18 cellular contexts compared by ENCODE assay signal in genomic region chr3:55341502-55342031, GRCh38.
DNase-seq lines count a peak whose midpoint lies in the region; ATAC-seq, FAIRE-seq and TF ChIP-seq lines count a peak whose summit lies in the region.
"Had no signal": no experiment of that assay in that cellular context is flagged by ENCODE, and none has a peak within 500 bp of the region (broad histone marks: within the 10 kb centered on the region; RNA-seq: fewer than 3 reads in every experiment).

No MANE protein-coding gene starts in this region.

- H3K4me3 ChIP-seq in BJ (ENCODE audit: low read depth, low read length), result no peak overlapping the region

- peak; percentile 95 for FAIRE-seq in endometrium (lab: Jason Lieb, UNC)
- FAIRE-seq: H54, HepG2 had no signal

- H3K4me1 Mint-ChIP-seq in glutamatergic neuron (ENCODE audit: low read depth, unreplicated experiment) (no peaks in the 10 kb centered on the region), WTC11 (peaks cover 8% of the 10 kb centered on the region)

- H3K27me3 Mint-ChIP-seq in glutamatergic neuron (ENCODE audit: unreplicated experiment) (peaks cover 2% of the 10 kb centered on the region), WTC11 (ENCODE audit: low read depth) (peaks cover 6% of the 10 kb centered on the region)

- TF ChIP-seq CTCF in BJ (IDR thresholded peaks at IDR 0.05; ENCODE audit: insufficient read depth, low read depth, low read length) (no peak), glutamatergic neuron (IDR thresholded peaks at IDR 0.05; ENCODE audit: partially characterized antibody, unreplicated experiment) (no peak), WTC11 (IDR thresholded peaks at IDR 0.05) (no peak)

- no peak overlapping the region for H3K27ac ChIP-seq in substantia nigra (ENCODE audit: low read depth, low read length, poor library complexity, severe bottlenecking)

- H3K27ac Mint-ChIP-seq in glutamatergic neuron (ENCODE audit: unreplicated experiment), result no peak overlapping the region
- no peak overlapping the region for H3K27ac Mint-ChIP-seq in WTC11
- H3K27ac Mint-ChIP-seq: CD8-positive, alpha-beta T cell had no signal

- no peak for ATAC-seq in WTC11
- ATAC-seq: CD8-positive, alpha-beta T cell; HepG2; PC-3 had no signal

- CTCF ChIA-PET in BJ (lab: Yijun Ruan, JAX), result interaction anchor here (0.8 to 1.2 kb wide), 2 partner anchors 15 to 380 kb away, joined by 3 to 4 read pairs; no protein-coding TSS in a partner anchor
- CTCF ChIA-PET in WTC11 (lab: Charles Lee), result no interaction called here

- no peaks in the 10 kb centered on the region for H3K36me3 ChIP-seq in BJ (ENCODE audit: control insufficient read depth, insufficient read depth, low read length)
- H3K36me3 ChIP-seq: BE2C had no signal

- POLR2A ChIA-PET in BJ (lab: Charles Lee), result interaction anchor here (0.6 to 1.0 kb wide), 4 partner anchors 11 to 126 kb away, joined by 3 to 16 read pairs (median 6); no protein-coding TSS in a partner anchor
- POLR2A ChIA-PET in WTC11 (lab: Charles Lee), result no interaction called here

- peak; percentile 60 for DNase-seq in BJ (ENCODE audit: low read depth)
- DNase-seq in SK-N-DZ (ENCODE audit: low spot score), result peak; percentile 90
- DNase-seq in myocyte (ENCODE audit: low read depth), result peak; percentile 12
- no peak for DNase-seq in glutamatergic neuron
- no peak for DNase-seq in substantia nigra (lab: John Stamatoyannopoulos, UW)
- DNase-seq in WTC11 (ENCODE audit: low spot score), result no peak
- no peak for DNase-seq in HuH-7 (ENCODE audit: low spot score)
- DNase-seq: BE2C; CD8-positive, alpha-beta T cell; DND-41; Karpas-422; MM.1S; NCI-H1105 treated with DMSO at 0.1 percent for 48 hours; NCI-H187; PC-3 had no signal

- no peaks in the 10 kb centered on the region for H3K36me3 Mint-ChIP-seq in glutamatergic neuron (ENCODE audit: unreplicated experiment)
- H3K36me3 Mint-ChIP-seq in WTC11, result no peaks in the 10 kb centered on the region
- H3K36me3 Mint-ChIP-seq: CD8-positive, alpha-beta T cell had no signal

- H3K9me3 Mint-ChIP-seq in glutamatergic neuron (ENCODE audit: unreplicated experiment) (no peaks in the 10 kb centered on the region), WTC11 (peaks cover 5% of the 10 kb centered on the region; the same call in 1 of the 2 replicates)
- H3K9me3 Mint-ChIP-seq: CD8-positive, alpha-beta T cell had no signal

- H3K4me3 Mint-ChIP-seq in glutamatergic neuron (ENCODE audit: unreplicated experiment) (no peak overlapping the region), WTC11 (no peak overlapping the region)
- H3K4me3 Mint-ChIP-seq: CD8-positive, alpha-beta T cell had no signal

- no peaks in the 10 kb centered on the region for H3K27me3 ChIP-seq in BJ (ENCODE audit: control insufficient read depth, insufficient read depth, low read length)
- H3K27me3 ChIP-seq: BE2C had no signal

TF ChIP-seq in WTC11, 78 proteins besides CTCF, POLR2A, EP300 and RAD21:
- TF ChIP-seq IRF2 (CRISPR knock-in tag; IDR thresholded peaks at IDR 0.05; ENCODE audit: borderline replicate concordance, low read depth), result no peak
- no peak for TF ChIP-seq TEAD4 (CRISPR knock-in tag; IDR thresholded peaks at IDR 0.05)
- TF ChIP-seq USF1 (CRISPR knock-in tag; IDR thresholded peaks at IDR 0.05), result no peak
- no peak for TF ChIP-seq FOXJ3 (CRISPR knock-in tag; IDR thresholded peaks at IDR 0.05; ENCODE audit: borderline replicate concordance)
- TF ChIP-seq RORB (CRISPR knock-in tag; IDR thresholded peaks at IDR 0.05), result no peak
- no peak for TF ChIP-seq OVOL2 (CRISPR knock-in tag; IDR thresholded peaks at IDR 0.05; ENCODE audit: borderline replicate concordance)
- no peak for TF ChIP-seq SOX15 (CRISPR knock-in tag; IDR thresholded peaks at IDR 0.05)
- TF ChIP-seq ZNF425 (CRISPR knock-in tag; conservative IDR thresholded peaks at IDR 0.05), result no peak
- no peak for TF ChIP-seq MXD4 (CRISPR knock-in tag; IDR thresholded peaks at IDR 0.05; ENCODE audit: borderline replicate concordance)
- TF ChIP-seq SP1 (CRISPR knock-in tag; conservative IDR thresholded peaks at IDR 0.05), result no peak
- no peak for TF ChIP-seq FOXP4 (CRISPR knock-in tag; IDR thresholded peaks at IDR 0.05)
- no peak for TF ChIP-seq CREB1 (CRISPR knock-in tag; IDR thresholded peaks at IDR 0.05)
- TF ChIP-seq TEAD1 (CRISPR knock-in tag; IDR thresholded peaks at IDR 0.05), result no peak
- no peak for TF ChIP-seq PRRX2 (CRISPR knock-in tag; IDR thresholded peaks at IDR 0.05)

Comparison
In these comparisons a context has a peak if more than half of its experiments do, and no peak if none do; other contexts are left out.
1. DNase-seq: peak in BJ (single experiment), SK-N-DZ (single experiment) and myocyte (single experiment); none in glutamatergic neuron (single experiment), substantia nigra (0 of 49), WTC11 (single experiment) and HuH-7 (single experiment).